ENCODE assay signal across 23 cellular contexts in the genomic region with DNA sequence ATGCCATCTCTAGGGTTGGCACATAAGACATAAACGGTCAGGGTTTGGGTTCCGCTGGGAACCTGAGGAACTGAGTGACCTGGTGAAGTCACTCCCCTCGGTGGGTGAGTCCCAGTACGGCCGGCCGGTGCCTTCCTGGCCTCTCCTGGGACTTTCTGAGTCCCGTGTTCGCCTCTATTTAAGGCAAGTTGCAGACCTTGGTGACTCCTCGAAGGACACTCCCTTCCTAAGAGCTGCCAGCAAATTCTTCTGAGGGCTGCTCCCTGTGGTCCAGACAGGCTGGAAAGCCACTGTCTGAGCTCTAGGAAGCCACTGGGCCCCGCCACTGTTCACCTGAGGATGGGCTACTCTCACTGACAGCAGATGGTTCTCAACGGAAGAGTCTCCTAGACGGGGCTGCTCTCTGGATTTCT. TPM values are rescaled to one million over a fixed set of nuclear protein-coding genes. Genes with fewer than 3 reads are reported as not detected.
DNase-seq lines count a peak whose midpoint lies in the region; ATAC-seq and TF ChIP-seq lines count a peak whose summit lies in the region.
"Had no signal": no experiment of that assay in that cellular context is flagged by ENCODE, and none has a peak within 500 bp of the region (broad histone marks: within the 10 kb centered on the region; RNA-seq: fewer than 3 reads in every experiment).

No MANE protein-coding gene starts in this region.

- no peaks in the 10 kb centered on the region for H3K4me1 ChIP-seq in left ventricle myocardium inferior
- H3K4me1 ChIP-seq: testis had no signal

- no peaks in the 10 kb centered on the region for H3K27me3 ChIP-seq in left ventricle myocardium inferior (ENCODE audit: low read depth)
- H3K27me3 ChIP-seq: testis had no signal

- no peaks in the 10 kb centered on the region for H3K36me3 ChIP-seq in left ventricle myocardium inferior
- H3K36me3 ChIP-seq: HAP-1, sigmoid colon had no signal

- H3K27ac ChIP-seq in left ventricle myocardium inferior (replicated peaks), result no peak overlapping the region
- H3K27ac ChIP-seq: sigmoid colon, testis had no signal

- no peaks in the 10 kb centered on the region for H3K9me3 ChIP-seq in left ventricle myocardium inferior (replicated peaks)
- H3K9me3 ChIP-seq: sigmoid colon, testis had no signal

- CTCF ChIA-PET in GM10248 (lab: Yijun Ruan, JAX), result no interaction called here

- ATAC-seq in HG03342 (IDR thresholded peaks at IDR 0.05; ENCODE audit: unreplicated experiment), result no peak
- ATAC-seq: HepG2 had no signal

- DNase-seq in GM10248 (ENCODE audit: extremely low spot score) (peak; percentile 4), RPMI7951 (ENCODE audit: low read depth) (peak; percentile 67), epithelial cell of esophagus (ENCODE audit: low read depth) (peak; percentile 10), renal cortical epithelial cell (ENCODE audit: low read depth) (peak; percentile 7), occipital lobe (lab: John Stamatoyannopoulos, UW) (no peak), NCI-H82 (lab: John Stamatoyannopoulos, UW) (no peak), left ventricle myocardium inferior (no peak)
- DNase-seq: activated CD4-positive, CD25-positive, alpha-beta regulatory T cell; activated effector memory CD4-positive, alpha-beta T cell treated with anti-CD3 and anti-CD28 coated beads, Interleukin-2, amount 50 U/mL, for 16 hours; anterior cingulate cortex; erythroblast; glutamatergic neuron; immature natural killer cell; NCI-H69; nucleus accumbens; sigmoid colon; stimulated activated CD4-positive, alpha-beta T cell treated with anti-CD3 and anti-CD28 coated beads, Interleukin-4, amount 100 ng/mL, for 24 hours; stimulated activated CD8-positive, alpha-beta memory T cell treated with anti-CD3 and anti-CD28 coated beads, Interleukin-4, amount 100 ng/mL, for 48 hours; testis had no signal

- POLR2A ChIA-PET in GM10248 (lab: Yijun Ruan, JAX), result no interaction called here

- TF ChIP-seq CTCF in GM10248 (IDR thresholded peaks at IDR 0.05; ENCODE audit: control extremely low read depth, extremely low read depth, low read depth, missing control alignments) (no peak), epithelial cell of esophagus (IDR thresholded peaks at IDR 0.05; ENCODE audit: insufficient read depth, low read depth, low read length, missing control alignments) (no peak), left ventricle myocardium inferior (IDR thresholded peaks at IDR 0.05; ENCODE audit: borderline replicate concordance) (no peak)

- intact Hi-C loops in left ventricle myocardium inferior (cut with micrococcal nuclease), result no loop called here

- H3K4me3 ChIP-seq in epithelial cell of esophagus (ENCODE audit: low read length) (no peak overlapping the region), left ventricle myocardium inferior (no peak overlapping the region)
- H3K4me3 ChIP-seq: HAP-1, sigmoid colon, testis had no signal

RNA-seq across cellular contexts. Expression of gene CTAG1A, which starts 16.0 kb away (rescaled TPM):
- not detected in 2 replicates for total RNA-seq in RPMI7951 (2014; rRNA removed; shearing (Covaris generic))
- not detected in 2 replicates for total RNA-seq in renal cortical epithelial cell
- total RNA-seq in occipital lobe, result not detected
- not detected for total RNA-seq in left ventricle myocardium inferior
- total RNA-seq: HepG2, mononuclear cell had no signal

RNA-seq across cellular contexts. Expression of gene CTAG1B, which starts 18.1 kb away (rescaled TPM):
- not detected in 2 replicates for total RNA-seq in RPMI7951 (2014; rRNA removed; shearing (Covaris generic))
- not detected in 2 replicates for total RNA-seq in renal cortical epithelial cell
- total RNA-seq in occipital lobe, result not detected
- not detected for total RNA-seq in left ventricle myocardium inferior
- total RNA-seq: HepG2, mononuclear cell, sigmoid colon had no signal

RNA-seq across cellular contexts. Expression of gene CTAG2, which starts 52.4 kb away (rescaled TPM):
- total RNA-seq in RPMI7951 (2014; rRNA removed; shearing (Covaris generic)), result 0.29 TPM in 1 of 2 replicates, not detected in the other
- total RNA-seq in renal cortical epithelial cell, result not detected in 2 replicates
- not detected for total RNA-seq in occipital lobe
- not detected for total RNA-seq in left ventricle myocardium inferior
- total RNA-seq: HepG2, mononuclear cell, sigmoid colon had no signal

RNA-seq across cellular contexts. Expression of gene IKBKG, which starts 53.5 kb away (rescaled TPM):
- 11.2 and 16.5 TPM in 2 replicates for total RNA-seq in RPMI7951 (2014; rRNA removed; shearing (Covaris generic))
- total RNA-seq in renal cortical epithelial cell (14.9 and 17.9 TPM in 2 replicates), occipital lobe (5.5 TPM), left ventricle myocardium inferior (14.8 TPM)

RNA-seq across cellular contexts. Expression of gene G6PD, which starts 54.3 kb away (rescaled TPM):
- 50.1 and 82.3 TPM in 2 replicates for total RNA-seq in RPMI7951 (2014; rRNA removed; shearing (Covaris generic))
- total RNA-seq in renal cortical epithelial cell (30.6 and 152 TPM in 2 replicates), occipital lobe (17.3 TPM), left ventricle myocardium inferior (10.9 TPM)

Comparison
In these comparisons a context has a peak if more than half of its experiments do, and no peak if none do; other contexts are left out.
1. DNase-seq: peak in GM10248 (single experiment), RPMI7951 (single experiment), epithelial cell of esophagus (single experiment) and renal cortical epithelial cell (single experiment); none in occipital lobe (single experiment), NCI-H82 (single experiment) and left ventricle myocardium inferior (single experiment).